In genomic region chr17:8397636-8398035, GRCh38 we compare ENCODE assay signal across 22 cellular contexts.
A peak's percentile ranks its signal among the peaks of the same experiment; 100 is the strongest.
DNase-seq lines count a peak whose midpoint lies in the region; ATAC-seq and TF ChIP-seq lines count a peak whose summit lies in the region.
"Had no signal": no experiment of that assay in that cellular context is flagged by ENCODE, and none has a peak within 500 bp of the region (broad histone marks: within the 10 kb centered on the region; RNA-seq: fewer than 3 reads in every experiment).

Gene RNF222, minus strand, starts transcription at chr17:8397827. Its CDS starts 4,366 bp downstream, at chr17:8393461.

- H3K27ac ChIP-seq in HEK293 (ENCODE audit: extremely low read depth, low read depth, low read length) = no peak within 1 kb of the TSS
- H3K27ac ChIP-seq: BLaER1, heart right ventricle, SJSA1 had no signal

- no peaks in the 10 kb centered on the region for H3K4me1 ChIP-seq in HEK293 (ENCODE audit: control insufficient read depth, insufficient read depth, low read length)
- H3K4me1 ChIP-seq: HAP-1 had no signal

- peaks cover 42% of the 10 kb centered on the region for H3K27me3 Mint-ChIP-seq in central memory CD8-positive, alpha-beta T cell
- H3K27me3 Mint-ChIP-seq in stimulated activated naive B cell treated with anti-CD40 and anti-IgM and Interleukin-4, amounts not matched to agents 10 μg/mL and 1 μg/mL and 100 μg/mL, for 72 hours = peaks cover 27 to 37% of the 10 kb centered on the region in 2 donors

- H3K4me1 Mint-ChIP-seq in central memory CD8-positive, alpha-beta T cell = peaks cover 12% of the 10 kb centered on the region
- H3K4me1 Mint-ChIP-seq in stimulated activated naive B cell treated with anti-CD40 and anti-IgM and Interleukin-4, amounts not matched to agents 10 μg/mL and 1 μg/mL and 100 μg/mL, for 72 hours = peaks cover 5 to 10% of the 10 kb centered on the region in 2 donors

- H3K36me3 ChIP-seq in HEK293 (ENCODE audit: control insufficient read depth in 2 of 2, insufficient read depth in 1 of 2, low read length in 2 of 2) = no peaks in the 10 kb centered on the region
- H3K36me3 ChIP-seq: BLaER1, HAP-1, heart right ventricle, SJSA1 had no signal

- POLR2A ChIA-PET in HEK293 (lab: Yijun Ruan, JAX) (no interaction called here), GM10248 (lab: Yijun Ruan, JAX) (interaction anchor here (0.6 kb wide), 1 partner anchor 61 kb away, joined by 4 read pairs; no protein-coding TSS in a partner anchor)

- H3K4me3 Mint-ChIP-seq in central memory CD8-positive, alpha-beta T cell = no peak within 1 kb of the TSS
- no peak within 1 kb of the TSS for H3K4me3 Mint-ChIP-seq in stimulated activated naive B cell treated with anti-CD40 and anti-IgM and Interleukin-4, amounts not matched to agents 10 μg/mL and 1 μg/mL and 100 μg/mL, for 72 hours
- H3K4me3 Mint-ChIP-seq: activated CD4-positive, alpha-beta T cell treated with anti-CD3 and anti-CD28 coated beads for 36 hours; activated naive CD4-positive, alpha-beta T cell treated with anti-CD3 and anti-CD28 coated beads, Interleukin-2, amount 50 U/mL, for 24 hours had no signal

- CTCF ChIA-PET in HEK293 (lab: Yijun Ruan, JAX) = interaction anchor here (0.6 to 1.0 kb wide), 3 partner anchors 349 to 439 kb away, joined by 3 read pairs; no protein-coding TSS in a partner anchor
- CTCF ChIA-PET in GM10248 (lab: Yijun Ruan, JAX) = interaction anchor here (1.0 to 1.9 kb wide), 3 partner anchors 10 to 388 kb away, joined by 3 to 6 read pairs (median 3); no protein-coding TSS in a partner anchor

- H3K27ac Mint-ChIP-seq in central memory CD8-positive, alpha-beta T cell (ENCODE audit: low read depth) = peak within 1 kb of the TSS; percentile 42
- peak within 1 kb of the TSS; percentile 66 for H3K27ac Mint-ChIP-seq in stimulated activated naive B cell treated with anti-CD40 and anti-IgM and Interleukin-4, amounts not matched to agents 10 μg/mL and 1 μg/mL and 100 μg/mL, for 72 hours
- H3K27ac Mint-ChIP-seq: activated CD4-positive, alpha-beta T cell treated with anti-CD3 and anti-CD28 coated beads for 36 hours; activated naive CD4-positive, alpha-beta T cell treated with anti-CD3 and anti-CD28 coated beads, Interleukin-2, amount 50 U/mL, for 24 hours had no signal

- H3K4me3 ChIP-seq in HEK293 (ENCODE audit: low read depth, low read length) = no peak within 1 kb of the TSS
- H3K4me3 ChIP-seq: BLaER1, HAP-1, heart right ventricle, SJSA1 had no signal

- TF ChIP-seq CTCF in HEK293 (tag by site-specific recombination; IDR thresholded peaks at IDR 0.05) (no peak), GM10248 (IDR thresholded peaks at IDR 0.05; ENCODE audit: control extremely low read depth, extremely low read depth, low read depth, missing control alignments) (no peak)

- DNase-seq in activated CD8-positive, alpha-beta memory T cell treated with anti-CD3 and anti-CD28 coated beads for 24 hours = peak; percentile 43
- no peak for DNase-seq in activated CD8-positive, alpha-beta memory T cell treated with anti-CD3 and anti-CD28 coated beads, Interleukin-2, amount 50 U/mL, for 4 hours
- no peak for DNase-seq in central memory CD8-positive, alpha-beta T cell (ENCODE audit: low spot score in 2 of 2)
- DNase-seq in stimulated activated naive B cell treated with anti-CD40 and anti-IgM and Interleukin-4, amounts not matched to agents 10 μg/mL and 1 μg/mL and 100 μg/mL, for 72 hours = no peak
- DNase-seq in GM10248 (ENCODE audit: extremely low spot score) (no peak), nucleus accumbens (lab: John Stamatoyannopoulos, UW) (no peak)
- DNase-seq: ACHN; activated CD4-positive, alpha-beta T cell treated with anti-CD3 and anti-CD28 coated beads for 36 hours; aorta; central memory CD4-positive, alpha-beta T cell; COR-L47; heart right ventricle; mesenchymal stem cell; NCI-H1092; NCI-H2081; NCI-H446 treated with DMSO at 0.1 percent for 48 hours; stimulated activated CD4-positive, alpha-beta T cell treated with anti-CD3 and anti-CD28 coated beads, Interleukin-2, amount 100 ng/mL, for 24 hours had no signal

- peaks cover 3% of the 10 kb centered on the region for H3K36me3 Mint-ChIP-seq in central memory CD8-positive, alpha-beta T cell (ENCODE audit: insufficient read depth)
- no peaks in the 10 kb centered on the region for H3K36me3 Mint-ChIP-seq in stimulated activated naive B cell treated with anti-CD40 and anti-IgM and Interleukin-4, amounts not matched to agents 10 μg/mL and 1 μg/mL and 100 μg/mL, for 72 hours
- H3K36me3 Mint-ChIP-seq: activated naive CD4-positive, alpha-beta T cell treated with anti-CD3 and anti-CD28 coated beads, Interleukin-2, amount 50 U/mL, for 24 hours had no signal

- no peak for ATAC-seq in central memory CD8-positive, alpha-beta T cell (replicated peaks; ENCODE audit: extremely low read depth, poor library complexity, severe bottlenecking)
- ATAC-seq in stimulated activated naive B cell treated with anti-CD40 and anti-IgM and Interleukin-4, amounts not matched to agents 10 μg/mL and 1 μg/mL and 100 μg/mL, for 72 hours (replicated peaks) = no peak
- ATAC-seq: activated CD4-positive, alpha-beta T cell treated with anti-CD3 and anti-CD28 coated beads for 36 hours had no signal

- no peaks in the 10 kb centered on the region for H3K9me3 Mint-ChIP-seq in central memory CD8-positive, alpha-beta T cell
- no peaks in the 10 kb centered on the region for H3K9me3 Mint-ChIP-seq in stimulated activated naive B cell treated with anti-CD40 and anti-IgM and Interleukin-4, amounts not matched to agents 10 μg/mL and 1 μg/mL and 100 μg/mL, for 72 hours
- H3K9me3 Mint-ChIP-seq: activated naive CD4-positive, alpha-beta T cell treated with anti-CD3 and anti-CD28 coated beads, Interleukin-2, amount 50 U/mL, for 24 hours had no signal

- no peaks in the 10 kb centered on the region for H3K9me3 ChIP-seq in HEK293 (ENCODE audit: control insufficient read depth, insufficient read depth, low read depth, low read length)
- H3K9me3 ChIP-seq: BLaER1, HAP-1, heart right ventricle, SJSA1 had no signal

TF ChIP-seq in HEK293, 187 proteins besides CTCF, POLR2A, EP300 and RAD21:
- no peak for TF ChIP-seq PRDM2 (tag by site-specific recombination; IDR thresholded peaks at IDR 0.05; ENCODE audit: borderline replicate concordance)
- TF ChIP-seq ZNF664 (tag by site-specific recombination; IDR thresholded peaks at IDR 0.05) = no peak
- TF ChIP-seq ZNF677 (tag by site-specific recombination; IDR thresholded peaks at IDR 0.05) = no peak
- peak; percentile 45; the same call in 1 of the 2 replicates for TF ChIP-seq SCRT2 (tag by site-specific recombination; IDR thresholded peaks at IDR 0.05)
- TF ChIP-seq KLF17 (tag by site-specific recombination; IDR thresholded peaks at IDR 0.05) = no peak
